Comparison of ENCODE assay signal across 7 cellular contexts in the genomic region with DNA sequence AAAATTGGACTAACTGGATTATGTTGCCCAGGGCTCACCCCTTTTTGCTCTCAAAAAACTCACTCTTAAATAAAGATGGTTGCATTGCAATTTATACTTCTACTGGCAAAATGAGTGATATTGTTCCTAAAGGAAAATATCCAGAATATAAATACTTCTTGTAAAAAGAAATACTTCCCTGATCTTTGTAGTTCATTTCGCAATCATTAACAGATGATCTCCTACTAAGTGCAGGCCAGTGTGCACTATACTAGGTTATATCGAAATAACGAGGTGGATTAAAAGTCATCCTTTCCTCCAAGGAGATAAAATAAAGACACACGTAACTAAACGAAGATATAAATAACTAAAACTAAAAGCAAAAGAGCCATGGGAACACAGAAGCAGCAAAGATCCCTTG.
"Had no signal": no experiment of that assay in that cellular context is flagged by ENCODE, and none has a peak within 500 bp of the region (broad histone marks: within the 10 kb centered on the region; RNA-seq: fewer than 3 reads in every experiment).

No MANE protein-coding gene starts in this region.

- DNase-seq: GDM1, GF-D8 had no signal

- H3K4me3 ChIP-seq: GM12878 had no signal

- FAIRE-seq: GM12878, GM12891, GM12892, GM18507, GM19239 had no signal

- ATAC-seq: GM12878 had no signal
